8 cellular contexts compared by ENCODE assay signal in the genomic region with DNA sequence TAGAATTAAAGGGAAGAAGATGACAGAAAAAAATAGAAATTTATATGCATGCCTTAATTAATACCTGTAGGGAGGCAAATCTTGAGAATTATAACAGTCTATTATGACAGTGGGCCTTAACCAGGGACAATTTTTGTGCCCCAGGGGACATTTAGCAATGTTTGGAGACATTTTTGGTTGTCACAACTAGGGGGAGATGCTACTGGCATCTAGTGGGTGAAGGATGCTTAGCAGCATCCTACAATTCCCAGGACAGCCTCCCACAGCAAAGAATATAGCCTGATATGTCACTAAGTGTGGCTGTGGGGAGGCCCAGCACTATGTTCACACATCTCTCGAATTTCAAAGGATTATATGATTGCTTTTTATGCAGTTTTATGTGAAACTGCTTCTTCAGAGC. TPM values are rescaled to one million over a fixed set of nuclear protein-coding genes. Genes with fewer than 3 reads are reported as not detected.
A peak's percentile ranks its signal among the peaks of the same experiment; 100 is the strongest.
DNase-seq lines count a peak whose midpoint lies in the region; TF ChIP-seq lines count a peak whose summit lies in the region.

No MANE protein-coding gene starts in this region.

- BruUV-seq in MCF 10A (replicated peaks; lab: Mats Ljungman, UMichigan): no TSS peak

- H3K36me3 Mint-ChIP-seq in MCF 10A (ENCODE audit: insufficient read depth, unreplicated experiment) (no peaks in the 10 kb centered on the region), chondrocyte (ENCODE audit: low read depth) (no peaks in the 10 kb centered on the region)

- no peak overlapping the region for H3K9ac ChIP-seq in trophoblast cell (ENCODE audit: low read length)

- H3K4ac ChIP-seq in trophoblast cell (ENCODE audit: low read depth, low read length): no peak overlapping the region

- no peak overlapping the region for H3K27ac Mint-ChIP-seq in MCF 10A (ENCODE audit: low read depth, unreplicated experiment)
- no peak overlapping the region for H3K27ac Mint-ChIP-seq in chondrocyte (ENCODE audit: unreplicated experiment)

- TF ChIP-seq POLR2A in breast epithelium (IDR thresholded peaks at IDR 0.05) (no peak), testis (IDR thresholded peaks at IDR 0.05) (no peak)

- no peak overlapping the region for H3K23ac ChIP-seq in trophoblast cell (ENCODE audit: low read length)

- H3K36me3 ChIP-seq in breast epithelium: no peaks in the 10 kb centered on the region
- no peaks in the 10 kb centered on the region for H3K36me3 ChIP-seq in trophoblast cell (ENCODE audit: control insufficient read depth in 1 of 2, insufficient read depth in 2 of 2, low read length in 2 of 2)
- no peaks in the 10 kb centered on the region for H3K36me3 ChIP-seq in testis (ENCODE audit: low read depth, missing control alignments)

- DNase-seq in MCF 10A (ENCODE audit: unreplicated experiment) (peak; percentile 16), breast epithelium (ENCODE audit: low spot score in 2 of 2) (no peak), NCI-H2227 treated with DMSO at 0.1 percent for 48 hours (lab: John Stamatoyannopoulos, UW) (peak; percentile 3), chondrocyte (ENCODE audit: low spot score) (no peak), trophoblast cell (peak; percentile 1 to 39), T1000 (lab: John Stamatoyannopoulos, UW) (no peak), GM20000 (ENCODE audit: low spot score) (no peak), testis (no peak)

- H2BK12ac ChIP-seq in trophoblast cell (ENCODE audit: low read length): no peak overlapping the region

- H4K91ac ChIP-seq in trophoblast cell (ENCODE audit: low read depth, low read length): no peak overlapping the region

- no peak overlapping the region for H2BK5ac ChIP-seq in trophoblast cell (ENCODE audit: low read depth, low read length, poor library complexity)

- no peak overlapping the region for H4K8ac ChIP-seq in trophoblast cell (ENCODE audit: low read depth, low read length)

- CTCF ChIA-PET in MCF 10A (lab: Yijun Ruan, JAX): no interaction called here

- H3K18ac ChIP-seq in trophoblast cell (ENCODE audit: low read length): no peak overlapping the region

- H3K27ac ChIP-seq in breast epithelium: no peak overlapping the region
- H3K27ac ChIP-seq in trophoblast cell (ENCODE audit: low read depth, low read length): no peak overlapping the region
- H3K27ac ChIP-seq in testis: no peak overlapping the region

- no peaks in the 10 kb centered on the region for H3K79me1 ChIP-seq in trophoblast cell (ENCODE audit: low read length)

- H3K4me3 ChIP-seq in breast epithelium (no peak overlapping the region), trophoblast cell (ENCODE audit: low read depth, low read length) (no peak overlapping the region), testis (no peak overlapping the region)

- H3K4me1 ChIP-seq in breast epithelium (no peaks in the 10 kb centered on the region), trophoblast cell (ENCODE audit: control insufficient read depth in 1 of 2, insufficient read depth in 2 of 2, low read length in 2 of 2) (no peaks in the 10 kb centered on the region), testis (no peaks in the 10 kb centered on the region)

- H3K4me3 Mint-ChIP-seq in MCF 10A (ENCODE audit: unreplicated experiment) (no peak overlapping the region), chondrocyte (ENCODE audit: unreplicated experiment) (no peak overlapping the region)

- no peak overlapping the region for H2AK5ac ChIP-seq in trophoblast cell (ENCODE audit: low read length)

- WGBS in trophoblast cell (ENCODE audit: extremely low coverage, insufficient coverage, insufficient read length): no CpG with 5 or more reads among the region's 1 CpG
- 39 to 64% methylated on average over 1 of the region's 1 CpG for WGBS in testis, 2 donors

- H3K9me3 ChIP-seq in breast epithelium (no peaks in the 10 kb centered on the region), trophoblast cell (ENCODE audit: insufficient read depth, low read depth, low read length) (no peaks in the 10 kb centered on the region), testis (no peaks in the 10 kb centered on the region)

- no peak overlapping the region for H3K4me2 ChIP-seq in trophoblast cell (ENCODE audit: low read length)

- TF ChIP-seq CTCF in MCF 10A (IDR thresholded peaks at IDR 0.05; ENCODE audit: unreplicated experiment) (peak; percentile 34), breast epithelium (IDR thresholded peaks at IDR 0.05) (no peak), chondrocyte (IDR thresholded peaks at IDR 0.05) (peak; percentile 77), GM20000 (IDR thresholded peaks at IDR 0.05; ENCODE audit: extremely low read depth, missing control alignments) (no peak), testis (IDR thresholded peaks at IDR 0.05) (peak in 1 of 3 experiments; percentile 30)

- H3K27me3 ChIP-seq in breast epithelium (peaks cover 0 to 7% of the 10 kb centered on the region in 2 donors), trophoblast cell (ENCODE audit: insufficient read depth, low read length) (no peaks in the 10 kb centered on the region), testis (no peaks in the 10 kb centered on the region)

- H3K4me1 Mint-ChIP-seq in MCF 10A (ENCODE audit: insufficient read depth, unreplicated experiment) (no peaks in the 10 kb centered on the region), chondrocyte (ENCODE audit: low read depth) (peaks cover 9% of the 10 kb centered on the region)

- H3K14ac ChIP-seq in trophoblast cell (ENCODE audit: low read length): no peak overlapping the region

- peaks cover 41% of the 10 kb centered on the region for H3K27me3 Mint-ChIP-seq in MCF 10A (ENCODE audit: insufficient read depth, unreplicated experiment)
- H3K27me3 Mint-ChIP-seq in chondrocyte (ENCODE audit: low read depth): no peaks in the 10 kb centered on the region

- no peak overlapping the region for H2AFZ ChIP-seq in trophoblast cell (ENCODE audit: insufficient read depth, low read length, poor library complexity)

- no peaks in the 10 kb centered on the region for H3K79me2 ChIP-seq in trophoblast cell (ENCODE audit: control insufficient read depth, insufficient read depth, low read length, poor library complexity)

- intact Hi-C loops in MCF 10A (cut with micrococcal nuclease): loop anchor here (1.0 to 10.0 kb wide), 2 partner anchors 176 to 460 kb away; no protein-coding TSS in a partner anchor
- intact Hi-C loops in breast epithelium (cut with DNase I; ENCODE audit: low total_unique reads): no loop called here
- intact Hi-C loops in testis (cut with DNase I; ENCODE audit: low total_unique reads): no loop called here

- no peak overlapping the region for H4K12ac ChIP-seq in trophoblast cell (ENCODE audit: low read depth, low read length)

- H2BK120ac ChIP-seq in trophoblast cell (ENCODE audit: insufficient read depth, low read length, poor library complexity): no peak overlapping the region

- no peaks in the 10 kb centered on the region for H3K9me3 Mint-ChIP-seq in MCF 10A (ENCODE audit: unreplicated experiment)
- peaks cover 4% of the 10 kb centered on the region for H3K9me3 Mint-ChIP-seq in chondrocyte (ENCODE audit: low read depth)

- POLR2A ChIA-PET in MCF 10A (lab: Yijun Ruan, JAX): no interaction called here

RNA-seq across cellular contexts. Expression of gene GPR82, which starts 10.5 kb away (rescaled TPM):
- total RNA-seq in MCF 10A (2022) (not detected in 2 replicates), breast epithelium (under 1 TPM; 0.16 to 0.44 (median 0.33) TPM), chondrocyte (not detected in 3 replicates), testis (under 1 TPM; 0.16 to 0.31 TPM)
- not detected in 2 replicates for polyA plus RNA-seq in trophoblast cell (2013)
- polyA plus RNA-seq in testis (ENCODE audit: insufficient read depth, low read depth, low replicate concordance): not detected

RNA-seq across cellular contexts. Expression of gene GPR34, which starts 45.8 kb away (rescaled TPM):
- total RNA-seq in MCF 10A (2022): not detected in 2 replicates
- total RNA-seq in breast epithelium: 10 to 100 TPM in 2 of 3 donors, 1 to 10 TPM in 1; 8.5 to 56.3 (median 18.0) TPM
- not detected in 3 replicates for total RNA-seq in chondrocyte
- polyA plus RNA-seq in trophoblast cell (2013): not detected in 2 replicates
- 1 to 10 TPM; 1.0 to 3.8 TPM for total RNA-seq in testis
- polyA plus RNA-seq in testis (ENCODE audit: insufficient read depth, low read depth, low replicate concordance): 3.5 TPM

Comparison
In these comparisons a context has a peak if more than half of its experiments do, and no peak if none do; other contexts are left out.
1. DNase-seq: peak in MCF 10A (single experiment), NCI-H2227 treated with DMSO at 0.1 percent for 48 hours (single experiment) and trophoblast cell (2 of 2); none in breast epithelium (0 of 2), chondrocyte (single experiment), T1000 (single experiment), GM20000 (single experiment) and testis (single experiment).
2. CTCF ChIP-seq: peak in MCF 10A (single experiment) and chondrocyte (single experiment); none in breast epithelium (0 of 3) and GM20000 (single experiment).